ENCODE assay signal across 8 cellular contexts in genomic region chr7:42237891-42238531, GRCh38. TPM values are rescaled to one million over a fixed set of nuclear protein-coding genes. Genes with fewer than 3 reads are reported as not detected.
DNase-seq lines count a peak whose midpoint lies in the region; ATAC-seq and TF ChIP-seq lines count a peak whose summit lies in the region.

No MANE protein-coding gene starts in this region.

- ATAC-seq in stimulated activated naive B cell treated with anti-CD40 and anti-IgM and Interleukin-4, amounts not matched to agents 10 μg/mL and 1 μg/mL and 100 μg/mL, for 72 hours (replicated peaks): peak; percentile 15
- ATAC-seq in GM21381 (IDR thresholded peaks at IDR 0.05; ENCODE audit: unreplicated experiment) (no peak), HG03460 (IDR thresholded peaks at IDR 0.05; ENCODE audit: unreplicated experiment) (no peak)

- POLR2A ChIA-PET in CD8-positive, alpha-beta memory T cell (lab: Charles Lee): no interaction called here

- CTCF ChIA-PET in CD8-positive, alpha-beta memory T cell (lab: Charles Lee): no interaction called here

- no peak overlapping the region for H3K27ac ChIP-seq in CD8-positive, alpha-beta memory T cell (ENCODE audit: low read depth, low read length)
- H3K27ac ChIP-seq in caudate nucleus (ENCODE audit: low read depth, low read length): peak overlapping the region; percentile 67

- H3K4me1 Mint-ChIP-seq in CD8-positive, alpha-beta memory T cell: peaks cover 8 to 19% (median 10%) of the 10 kb centered on the region in 3 donors
- peaks cover 12 to 20% of the 10 kb centered on the region in 2 donors for H3K4me1 Mint-ChIP-seq in stimulated activated naive B cell treated with anti-CD40 and anti-IgM and Interleukin-4, amounts not matched to agents 10 μg/mL and 1 μg/mL and 100 μg/mL, for 72 hours

- peak overlapping the region in 1 of 8 donors; percentile 29 for H3K27ac Mint-ChIP-seq in CD8-positive, alpha-beta memory T cell
- H3K27ac Mint-ChIP-seq in stimulated activated naive B cell treated with anti-CD40 and anti-IgM and Interleukin-4, amounts not matched to agents 10 μg/mL and 1 μg/mL and 100 μg/mL, for 72 hours: peak overlapping the region; percentile 75

- H3K27me3 Mint-ChIP-seq in CD8-positive, alpha-beta memory T cell: peaks cover 34 to 66% of the 10 kb centered on the region in 2 donors
- peaks cover 55 to 83% of the 10 kb centered on the region in 2 donors for H3K27me3 Mint-ChIP-seq in stimulated activated naive B cell treated with anti-CD40 and anti-IgM and Interleukin-4, amounts not matched to agents 10 μg/mL and 1 μg/mL and 100 μg/mL, for 72 hours

- DNase-seq in CD8-positive, alpha-beta memory T cell: no peak
- DNase-seq in LHCN-M2 (ENCODE audit: low read depth) (peak; percentile 46), caudate nucleus (lab: John Stamatoyannopoulos, UW) (peak in 33 of 61 donors; percentile 21 to 78 (median 49)), kidney epithelial cell (ENCODE audit: low read depth) (no peak), COLO829 (ENCODE audit: low spot score) (no peak)
- no peak for DNase-seq in stimulated activated naive B cell treated with anti-CD40 and anti-IgM and Interleukin-4, amounts not matched to agents 10 μg/mL and 1 μg/mL and 100 μg/mL, for 72 hours

- H3K36me3 ChIP-seq in CD8-positive, alpha-beta memory T cell (ENCODE audit: insufficient read depth, low read length): no peaks in the 10 kb centered on the region
- H3K36me3 ChIP-seq in kidney epithelial cell (ENCODE audit: control insufficient read depth, insufficient read depth, low read length): no peaks in the 10 kb centered on the region

- H3K36me3 Mint-ChIP-seq in CD8-positive, alpha-beta memory T cell: no peaks in the 10 kb centered on the region
- peaks cover 0 to 4% of the 10 kb centered on the region in 2 donors for H3K36me3 Mint-ChIP-seq in stimulated activated naive B cell treated with anti-CD40 and anti-IgM and Interleukin-4, amounts not matched to agents 10 μg/mL and 1 μg/mL and 100 μg/mL, for 72 hours

- no peaks in the 10 kb centered on the region for H3K9me3 ChIP-seq in CD8-positive, alpha-beta memory T cell (ENCODE audit: low read length)

- no peaks in the 10 kb centered on the region for H3K4me1 ChIP-seq in CD8-positive, alpha-beta memory T cell (ENCODE audit: insufficient read depth, low read length)

- peak overlapping the region; percentile 54 to 78 (median 70) for H3K4me3 Mint-ChIP-seq in CD8-positive, alpha-beta memory T cell
- H3K4me3 Mint-ChIP-seq in stimulated activated naive B cell treated with anti-CD40 and anti-IgM and Interleukin-4, amounts not matched to agents 10 μg/mL and 1 μg/mL and 100 μg/mL, for 72 hours: peak overlapping the region; percentile 81 to 91

- no peaks in the 10 kb centered on the region for H3K27me3 ChIP-seq in CD8-positive, alpha-beta memory T cell (ENCODE audit: insufficient read depth, low read length, poor library complexity, severe bottlenecking)
- H3K27me3 ChIP-seq in kidney epithelial cell (ENCODE audit: control insufficient read depth, insufficient read depth, low read length): no peaks in the 10 kb centered on the region

- H3K4me3 ChIP-seq in CD8-positive, alpha-beta memory T cell (ENCODE audit: low read length): no peak overlapping the region
- peak overlapping the region; percentile 89 for H3K4me3 ChIP-seq in kidney epithelial cell (ENCODE audit: low read depth, low read length)

- no peak for TF ChIP-seq CTCF in kidney epithelial cell (IDR thresholded peaks at IDR 0.05; ENCODE audit: insufficient read depth, low read length, poor library complexity, severe bottlenecking)

- peaks cover 0 to 6% (median 0%) of the 10 kb centered on the region in 5 donors for H3K9me3 Mint-ChIP-seq in CD8-positive, alpha-beta memory T cell
- no peaks in the 10 kb centered on the region for H3K9me3 Mint-ChIP-seq in stimulated activated naive B cell treated with anti-CD40 and anti-IgM and Interleukin-4, amounts not matched to agents 10 μg/mL and 1 μg/mL and 100 μg/mL, for 72 hours

RNA-seq across cellular contexts. Expression of gene GLI3, which starts 1.0 kb away (rescaled TPM):
- total RNA-seq in CD8-positive, alpha-beta memory T cell: under 1 TPM; 0.44 to 0.46 TPM
- 0.16 TPM for polyA plus RNA-seq in CD8-positive, alpha-beta memory T cell
- total RNA-seq in LHCN-M2 (2014; rRNA removed) (2.6 and 4.4 TPM in 2 replicates), kidney epithelial cell (6.2 and 7.3 TPM in 2 replicates)
- polyA plus RNA-seq in LHCN-M2 (2012): 3.4 TPM

Comparison
In these comparisons a context has a peak if more than half of its experiments do, and no peak if none do; other contexts are left out.
1. DNase-seq: peak in LHCN-M2 (single experiment) and caudate nucleus (33 of 61); none in CD8-positive, alpha-beta memory T cell (0 of 5), kidney epithelial cell (single experiment), stimulated activated naive B cell treated with anti-CD40 and anti-IgM and Interleukin-4, amounts not matched to agents 10 μg/mL and 1 μg/mL and 100 μg/mL, for 72 hours (single experiment) and COLO829 (single experiment).
2. ATAC-seq: peak in stimulated activated naive B cell treated with anti-CD40 and anti-IgM and Interleukin-4, amounts not matched to agents 10 μg/mL and 1 μg/mL and 100 μg/mL, for 72 hours (2 of 2); none in GM21381 (single experiment) and HG03460 (single experiment).